In genomic region chr5:175657593-175658271, GRCh38 we compare ENCODE assay signal across 9 cellular contexts. TPM values are rescaled to one million over a fixed set of nuclear protein-coding genes. Genes with fewer than 3 reads are reported as not detected.
A peak's percentile ranks its signal among the peaks of the same experiment; 100 is the strongest.
DNase-seq lines count a peak whose midpoint lies in the region; ATAC-seq and TF ChIP-seq lines count a peak whose summit lies in the region.
"Had no signal": no experiment of that assay in that cellular context is flagged by ENCODE, and none has a peak within 500 bp of the region (broad histone marks: within the 10 kb centered on the region; RNA-seq: fewer than 3 reads in every experiment).

TSS of gene HRH2 (plus strand) at chr5:175658071. CDS start at chr5:175683234, 25,163 bp downstream.

- no peak within 1 kb of the TSS for H2AFZ ChIP-seq in Karpas-422 (ENCODE audit: low read length)

- 3% methylated on average over 19 of the region's 58 CpGs for WGBS in right lobe of liver (ENCODE audit: insufficient coverage, low coverage, low lambda C conversion rate, missing lambda C conversion rate)

- in situ Hi-C loops in brain microvascular endothelial cell (cut with HindIII; ENCODE audit: low pct_ligation_motif_present, low sequenced_read_pairs) = no loop called here

- H3K4me3 ChIP-seq in HL-60 (replicated peaks; ENCODE audit: insufficient read depth, low read length) = peak within 1 kb of the TSS; percentile 91
- peak within 1 kb of the TSS; percentile 44 for H3K4me3 ChIP-seq in brain microvascular endothelial cell (ENCODE audit: low read depth, low read length)
- peak within 1 kb of the TSS; percentile 2 to 42 (median 4) for H3K4me3 ChIP-seq in right lobe of liver
- no peak within 1 kb of the TSS for H3K4me3 ChIP-seq in Karpas-422 (ENCODE audit: low read length)

- H3K36me3 ChIP-seq in brain microvascular endothelial cell (replicated peaks) (no peaks in the 10 kb centered on the region), right lobe of liver (no peaks in the 10 kb centered on the region), Karpas-422 (ENCODE audit: insufficient read depth, low read length) (no peaks in the 10 kb centered on the region)

- no peak within 1 kb of the TSS for H3K9ac ChIP-seq in Karpas-422 (ENCODE audit: low read length)
- H3K9ac ChIP-seq: KMS-11 had no signal

- DNase-seq in HL-60 (ENCODE audit: low read depth in 1 of 2, low spot score in 1 of 2) (peak; percentile 87 to 89), T-helper 1 cell (peak in 3 of 5 donors; percentile 8 to 73 (median 25)), brain microvascular endothelial cell (peak; percentile 24), right lobe of liver (no peak), Karpas-422 (no peak), LoVo (ENCODE audit: low spot score) (no peak)
- DNase-seq in stimulated activated CD4-positive, alpha-beta T cell treated with anti-CD3 and anti-CD28 coated beads, TNF-alpha, amount 100 ng/mL, for 24 hours (ENCODE audit: low read depth in 3 of 3) = peak in 2 of 3 experiments; percentile 39 to 68
- no peak for DNase-seq in effector CD8-positive, alpha-beta T cell (lab: John Stamatoyannopoulos, UW)

- H3K27me3 ChIP-seq in HL-60 (ENCODE audit: insufficient read depth, poor library complexity, severe bottlenecking) (no peaks in the 10 kb centered on the region), brain microvascular endothelial cell (replicated peaks) (no peaks in the 10 kb centered on the region), right lobe of liver (no peaks in the 10 kb centered on the region), Karpas-422 (ENCODE audit: low read length) (no peaks in the 10 kb centered on the region)

- no peaks in the 10 kb centered on the region for H3K79me2 ChIP-seq in Karpas-422 (ENCODE audit: low read length)

- H3K4me2 ChIP-seq in Karpas-422 (ENCODE audit: low read depth, low read length, poor library complexity, severe bottlenecking) = no peak within 1 kb of the TSS
- H3K4me2 ChIP-seq: KMS-11 had no signal

- no peak for TF ChIP-seq POLR2A in right lobe of liver (IDR thresholded peaks at IDR 0.05)

- ATAC-seq in right lobe of liver = peak; percentile 57 to 68 (median 62)

- no peaks in the 10 kb centered on the region for H3K9me2 ChIP-seq in Karpas-422 (replicated peaks; ENCODE audit: insufficient read depth, low read length)

- H3K9me3 ChIP-seq in right lobe of liver = no peaks in the 10 kb centered on the region
- no peaks in the 10 kb centered on the region for H3K9me3 ChIP-seq in Karpas-422 (ENCODE audit: low read length)

- intact Hi-C loops in right lobe of liver (cut with DNase I) = no loop called here

- TF ChIP-seq CTCF in HL-60 (IDR thresholded peaks at IDR 0.05; ENCODE audit: insufficient read depth, low read length) = no peak
- TF ChIP-seq CTCF in brain microvascular endothelial cell (IDR thresholded peaks at IDR 0.05; ENCODE audit: low read depth, low read length, missing control alignments) = no peak
- no peak for TF ChIP-seq CTCF in right lobe of liver (IDR thresholded peaks at IDR 0.05)

- peaks cover 0 to 4% (median 0%) of the 10 kb centered on the region in 4 donors for H3K4me1 ChIP-seq in right lobe of liver
- no peaks in the 10 kb centered on the region for H3K4me1 ChIP-seq in Karpas-422 (ENCODE audit: low read length)

- H3K27ac ChIP-seq in HL-60 (replicated peaks) (peak within 1 kb of the TSS; percentile 78), brain microvascular endothelial cell (no peak within 1 kb of the TSS), right lobe of liver (no peak within 1 kb of the TSS), Karpas-422 (ENCODE audit: low read length) (no peak within 1 kb of the TSS)
- H3K27ac ChIP-seq: KMS-11 had no signal

- H4K20me1 ChIP-seq in Karpas-422 (ENCODE audit: insufficient read depth, low read depth, low read length) = no peaks in the 10 kb centered on the region

RNA-seq across cellular contexts. Expression of gene HRH2, which starts in this region (rescaled TPM):
- total RNA-seq in right lobe of liver = 1 to 10 TPM in 2 of 6 experiments, under 1 TPM in 4; 0.29 to 2.5 (median 0.87) TPM
- total RNA-seq in Karpas-422 (2014; rRNA removed; shearing (Covaris generic); ENCODE audit: low replicate concordance) = not detected in 2 replicates

Comparison
In these comparisons a context has a peak if more than half of its experiments do, and no peak if none do; other contexts are left out.
1. DNase-seq: peak in HL-60 (2 of 2), T-helper 1 cell (3 of 5), brain microvascular endothelial cell (single experiment) and stimulated activated CD4-positive, alpha-beta T cell treated with anti-CD3 and anti-CD28 coated beads, TNF-alpha, amount 100 ng/mL, for 24 hours (2 of 3); none in right lobe of liver (0 of 3), effector CD8-positive, alpha-beta T cell (single experiment), Karpas-422 (single experiment) and LoVo (single experiment).